ENCODE assay signal across 1 cellular context in the genomic region with DNA sequence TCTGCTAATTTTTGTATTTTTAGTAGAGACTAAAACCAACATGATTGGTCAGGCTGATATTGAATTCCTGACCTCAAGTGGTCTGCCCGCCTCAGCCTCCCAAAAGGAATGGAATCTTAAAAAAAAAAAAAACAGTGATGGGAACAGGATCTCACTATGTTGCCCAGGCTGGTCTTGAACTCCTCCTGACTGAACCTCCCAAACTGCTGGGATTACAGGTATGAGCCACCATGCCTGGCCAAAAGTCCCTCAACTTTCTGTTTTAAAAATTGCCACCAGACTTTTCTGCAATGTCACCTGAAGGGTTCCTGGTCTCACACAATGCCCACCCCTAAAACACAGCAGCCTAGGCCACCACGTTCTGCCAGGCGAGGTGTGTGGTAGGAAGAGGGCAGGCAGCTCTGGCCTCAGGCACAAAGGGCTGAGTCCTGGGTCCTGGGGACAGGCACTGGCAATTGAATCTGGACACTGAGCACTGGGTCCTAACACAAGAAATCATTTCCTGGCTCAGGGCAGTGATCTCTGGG.
TF ChIP-seq lines count a peak whose summit lies in the region.

No MANE protein-coding gene starts in this region.

TF ChIP-seq in GM23338, 12 proteins besides CTCF, POLR2A, EP300 and RAD21 (continued from another document):
- TF ChIP-seq, protein P1, sequence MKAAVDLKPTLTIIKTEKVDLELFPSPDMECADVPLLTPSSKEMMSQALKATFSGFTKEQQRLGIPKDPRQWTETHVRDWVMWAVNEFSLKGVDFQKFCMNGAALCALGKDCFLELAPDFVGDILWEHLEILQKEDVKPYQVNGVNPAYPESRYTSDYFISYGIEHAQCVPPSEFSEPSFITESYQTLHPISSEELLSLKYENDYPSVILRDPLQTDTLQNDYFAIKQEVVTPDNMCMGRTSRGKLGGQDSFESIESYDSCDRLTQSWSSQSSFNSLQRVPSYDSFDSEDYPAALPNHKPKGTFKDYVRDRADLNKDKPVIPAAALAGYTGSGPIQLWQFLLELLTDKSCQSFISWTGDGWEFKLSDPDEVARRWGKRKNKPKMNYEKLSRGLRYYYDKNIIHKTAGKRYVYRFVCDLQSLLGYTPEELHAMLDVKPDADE (IDR thresholded peaks at IDR 0.05), result no peak
- TF ChIP-seq STAT1 (IDR thresholded peaks at IDR 0.05; ENCODE audit: unreplicated experiment), result no peak
- no peak for TF ChIP-seq ZNF331 (CRISPR knock-in tag; IDR thresholded peaks at IDR 0.05; ENCODE audit: low read depth)
- TF ChIP-seq JUNB (IDR thresholded peaks at IDR 0.05; ENCODE audit: unreplicated experiment), result no peak
- TF ChIP-seq EZH2 (IDR thresholded peaks at IDR 0.05; ENCODE audit: low read depth, unreplicated experiment), result no peak
- no peak for TF ChIP-seq NANOG (IDR thresholded peaks at IDR 0.05; ENCODE audit: borderline replicate concordance)
- TF ChIP-seq, protein P2, sequence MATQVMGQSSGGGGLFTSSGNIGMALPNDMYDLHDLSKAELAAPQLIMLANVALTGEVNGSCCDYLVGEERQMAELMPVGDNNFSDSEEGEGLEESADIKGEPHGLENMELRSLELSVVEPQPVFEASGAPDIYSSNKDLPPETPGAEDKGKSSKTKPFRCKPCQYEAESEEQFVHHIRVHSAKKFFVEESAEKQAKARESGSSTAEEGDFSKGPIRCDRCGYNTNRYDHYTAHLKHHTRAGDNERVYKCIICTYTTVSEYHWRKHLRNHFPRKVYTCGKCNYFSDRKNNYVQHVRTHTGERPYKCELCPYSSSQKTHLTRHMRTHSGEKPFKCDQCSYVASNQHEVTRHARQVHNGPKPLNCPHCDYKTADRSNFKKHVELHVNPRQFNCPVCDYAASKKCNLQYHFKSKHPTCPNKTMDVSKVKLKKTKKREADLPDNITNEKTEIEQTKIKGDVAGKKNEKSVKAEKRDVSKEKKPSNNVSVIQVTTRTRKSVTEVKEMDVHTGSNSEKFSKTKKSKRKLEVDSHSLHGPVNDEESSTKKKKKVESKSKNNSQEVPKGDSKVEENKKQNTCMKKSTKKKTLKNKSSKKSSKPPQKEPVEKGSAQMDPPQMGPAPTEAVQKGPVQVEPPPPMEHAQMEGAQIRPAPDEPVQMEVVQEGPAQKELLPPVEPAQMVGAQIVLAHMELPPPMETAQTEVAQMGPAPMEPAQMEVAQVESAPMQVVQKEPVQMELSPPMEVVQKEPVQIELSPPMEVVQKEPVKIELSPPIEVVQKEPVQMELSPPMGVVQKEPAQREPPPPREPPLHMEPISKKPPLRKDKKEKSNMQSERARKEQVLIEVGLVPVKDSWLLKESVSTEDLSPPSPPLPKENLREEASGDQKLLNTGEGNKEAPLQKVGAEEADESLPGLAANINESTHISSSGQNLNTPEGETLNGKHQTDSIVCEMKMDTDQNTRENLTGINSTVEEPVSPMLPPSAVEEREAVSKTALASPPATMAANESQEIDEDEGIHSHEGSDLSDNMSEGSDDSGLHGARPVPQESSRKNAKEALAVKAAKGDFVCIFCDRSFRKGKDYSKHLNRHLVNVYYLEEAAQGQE (IDR thresholded peaks at IDR 0.05; ENCODE audit: unreplicated experiment), result no peak
- no peak for TF ChIP-seq POLR2AphosphoS5 (IDR thresholded peaks at IDR 0.05; ENCODE audit: low read depth)
TF ChIP-seq in GM23338: peak in this region for 0.
